8 cellular contexts compared by ENCODE assay signal in genomic region chr6:129501401-129502051, GRCh38.
DNase-seq lines count a peak whose midpoint lies in the region; ATAC-seq and TF ChIP-seq lines count a peak whose summit lies in the region.

No MANE protein-coding gene starts in this region.

- peak overlapping the region; percentile 84 for H3K27ac ChIP-seq in ACC112 (ENCODE audit: low read depth, low read length)

- H2AFZ ChIP-seq in ACC112 (ENCODE audit: low read length, unreplicated experiment), result peak overlapping the region; percentile 70
- peak overlapping the region; percentile 84 for H2AFZ ChIP-seq in neuron (ENCODE audit: low read depth, low read length)

- peaks cover 53% of the 10 kb centered on the region for H3K4me1 ChIP-seq in ACC112 (ENCODE audit: control insufficient read depth, insufficient read depth, low read length, unreplicated experiment)
- peaks cover 20% of the 10 kb centered on the region for H3K4me1 ChIP-seq in neuron (ENCODE audit: insufficient read depth, low read length)

- peak; percentile 87 for DNase-seq in H4 (ENCODE audit: low spot score)
- peak; percentile 87 for DNase-seq in SK-MEL-5 (ENCODE audit: low read depth, low spot score)
- DNase-seq in epithelial cell of proximal tubule (ENCODE audit: low read depth), result peak; percentile 88

- H3K27me3 ChIP-seq in ACC112 (ENCODE audit: insufficient read depth, low read length) (no peaks in the 10 kb centered on the region), neuron (ENCODE audit: insufficient read depth, low read length) (no peaks in the 10 kb centered on the region)

- H3K4me3 ChIP-seq in ACC112 (ENCODE audit: low read depth, low read length) (peak overlapping the region; percentile 22; the same call in 1 of the 2 replicates), epithelial cell of proximal tubule (ENCODE audit: low read depth, low read length) (no peak overlapping the region), neuron (ENCODE audit: low read length) (peak overlapping the region; percentile 51)

- in situ Hi-C loops in SK-MEL-5 (cut with HindIII; ENCODE audit: low pct_unique_long_range_greater_than_20kb, low sequenced_read_pairs), result no loop called here

- no peak for ATAC-seq in HG03469 (IDR thresholded peaks at IDR 0.05; ENCODE audit: unreplicated experiment)
- no peak for ATAC-seq in HG02938 (IDR thresholded peaks at IDR 0.05; ENCODE audit: unreplicated experiment)
- no peak for ATAC-seq in GM21526 (IDR thresholded peaks at IDR 0.05; ENCODE audit: low FRiP score, unreplicated experiment)

- no peak for TF ChIP-seq CTCF in epithelial cell of proximal tubule (conservative IDR thresholded peaks at IDR 0.05; ENCODE audit: low read depth, low read length)

- H3K36me3 ChIP-seq in ACC112 (ENCODE audit: insufficient read depth, low read length) (no peaks in the 10 kb centered on the region), neuron (ENCODE audit: insufficient read depth, low read length) (no peaks in the 10 kb centered on the region)

- no peaks in the 10 kb centered on the region for H3K9me3 ChIP-seq in neuron (ENCODE audit: low read length)

- H3K79me2 ChIP-seq in ACC112 (ENCODE audit: control insufficient read depth, insufficient read depth, low read length, unreplicated experiment), result no peaks in the 10 kb centered on the region
